ENCODE assay signal across 12 cellular contexts in genomic region chr17:32264140-32264799, GRCh38. TPM values are rescaled to one million over a fixed set of nuclear protein-coding genes. Genes with fewer than 3 reads are reported as not detected.
DNase-seq lines count a peak whose midpoint lies in the region; ATAC-seq, FAIRE-seq and TF ChIP-seq lines count a peak whose summit lies in the region.
"Had no signal": no experiment of that assay in that cellular context is flagged by ENCODE, and none has a peak within 500 bp of the region (broad histone marks: within the 10 kb centered on the region; RNA-seq: fewer than 3 reads in every experiment).

No MANE protein-coding gene starts in this region.

- H2AFZ ChIP-seq in mesenchymal stem cell (ENCODE audit: low read depth, low read length), result no peak overlapping the region

- no peak overlapping the region for H2BK5ac ChIP-seq in mesenchymal stem cell (ENCODE audit: low read depth, low read length, poor library complexity, severe bottlenecking)

- no peak overlapping the region for H3K4me2 ChIP-seq in mesenchymal stem cell (ENCODE audit: low read length, poor library complexity, severe bottlenecking)

- no peak overlapping the region for H3K14ac ChIP-seq in mesenchymal stem cell (ENCODE audit: low read length in 2 of 2)

- TF ChIP-seq CTCF in AG04450 (IDR thresholded peaks at IDR 0.05; ENCODE audit: low read depth, low read length) (peak; percentile 23; the same call in 1 of the 2 replicates), pancreas (IDR thresholded peaks at IDR 0.05) (no peak)

- no peak overlapping the region for H2BK120ac ChIP-seq in mesenchymal stem cell (ENCODE audit: low read depth, low read length)

- no peaks in the 10 kb centered on the region for H3K9me3 Mint-ChIP-seq in activated naive CD8-positive, alpha-beta T cell treated with anti-CD3 and anti-CD28 coated beads, Interleukin-2, amount 10 ng/mL, durations not matched to agents 7 days and 5 days

- H4K8ac ChIP-seq in mesenchymal stem cell (ENCODE audit: low read length), result no peak overlapping the region

- H2AK5ac ChIP-seq in mesenchymal stem cell (ENCODE audit: low read length, severe bottlenecking), result no peak overlapping the region

- WGBS in mesenchymal stem cell, result 27% methylated on average over 6 of the region's 6 CpGs
- 56 to 73% methylated on average over 6 of the region's 6 CpGs for WGBS in pancreas, 2 donors

- no peak for ATAC-seq in activated naive CD8-positive, alpha-beta T cell treated with anti-CD3 and anti-CD28 coated beads, Interleukin-2, amount 10 ng/mL, durations not matched to agents 7 days and 5 days (ENCODE audit: low read depth)
- ATAC-seq in pancreas, result no peak
- no peak for ATAC-seq in GM18517 (IDR thresholded peaks at IDR 0.05; ENCODE audit: unreplicated experiment)
- ATAC-seq in HG03108 (IDR thresholded peaks at IDR 0.05; ENCODE audit: unreplicated experiment), result no peak

- H3K4me1 ChIP-seq in mesenchymal stem cell (ENCODE audit: control insufficient read depth, insufficient read depth, low read depth, low read length) (peaks cover 20% of the 10 kb centered on the region), pancreas (peaks cover 0 to 17% (median 5%) of the 10 kb centered on the region in 3 donors)

- H3K36me3 Mint-ChIP-seq in activated naive CD8-positive, alpha-beta T cell treated with anti-CD3 and anti-CD28 coated beads, Interleukin-2, amount 10 ng/mL, durations not matched to agents 7 days and 5 days, result no peaks in the 10 kb centered on the region

- DNase-seq in AG04450 (ENCODE audit: low read depth, low spot score), result no peak
- peak; percentile 18 for DNase-seq in EL
- DNase-seq in activated naive CD8-positive, alpha-beta T cell treated with anti-CD3 and anti-CD28 coated beads, Interleukin-2, amount 10 ng/mL, durations not matched to agents 7 days and 5 days, result no peak
- peak; percentile 18 for DNase-seq in mesenchymal stem cell
- no peak for DNase-seq in pancreas
- DNase-seq in mesenteric fat pad (ENCODE audit: low spot score), result no peak
- DNase-seq: kidney glomerular epithelial cell; NCI-H1105; stimulated activated CD4-positive, alpha-beta T cell treated with anti-CD3 and anti-CD28 coated beads, Interleukin-12 subunit alpha, Interleukin-12 subunit beta, amount 100 ng/mL, for 4 hours; testis had no signal

- H3K4me3 Mint-ChIP-seq in activated naive CD8-positive, alpha-beta T cell treated with anti-CD3 and anti-CD28 coated beads, Interleukin-2, amount 10 ng/mL, durations not matched to agents 7 days and 5 days, result peak overlapping the region; percentile 10

- FAIRE-seq in pancreas (lab: Jason Lieb, UNC), result no peak

- no peaks in the 10 kb centered on the region for H3K36me3 ChIP-seq in mesenchymal stem cell (ENCODE audit: control insufficient read depth in 1 of 2, insufficient read depth in 2 of 2, low read depth in 1 of 2, low read length in 2 of 2)
- no peaks in the 10 kb centered on the region for H3K36me3 ChIP-seq in pancreas

- POLR2A ChIA-PET in AG04450 (lab: Yijun Ruan, JAX), result no interaction called here
- POLR2A ChIA-PET in activated naive CD8-positive, alpha-beta T cell treated with anti-CD3 and anti-CD28 coated beads, Interleukin-2, amount 10 ng/mL, durations not matched to agents 7 days and 5 days (lab: Charles Lee), result no interaction called here

- H3K4ac ChIP-seq in mesenchymal stem cell (ENCODE audit: low read depth in 1 of 2, low read length in 2 of 2), result no peak overlapping the region

- H3K9ac ChIP-seq in mesenchymal stem cell (ENCODE audit: low read length), result no peak overlapping the region

- no peak overlapping the region for H2BK12ac ChIP-seq in mesenchymal stem cell (ENCODE audit: low read length in 2 of 2)

- H3K23ac ChIP-seq in mesenchymal stem cell (ENCODE audit: low read length in 2 of 2), result no peak overlapping the region

- H3K18ac ChIP-seq in mesenchymal stem cell (ENCODE audit: low read depth in 1 of 2, low read length in 2 of 2), result no peak overlapping the region

- CTCF ChIA-PET in AG04450 (lab: Charles Lee), result interaction anchor here (0.6 kb wide), 1 partner anchor 55 kb away, joined by 4 read pairs; no protein-coding TSS in a partner anchor

- H3K27me3 Mint-ChIP-seq in activated naive CD8-positive, alpha-beta T cell treated with anti-CD3 and anti-CD28 coated beads, Interleukin-2, amount 10 ng/mL, durations not matched to agents 7 days and 5 days, result peaks cover 70% of the 10 kb centered on the region

- no peak overlapping the region for H3K27ac Mint-ChIP-seq in activated naive CD8-positive, alpha-beta T cell treated with anti-CD3 and anti-CD28 coated beads, Interleukin-2, amount 10 ng/mL, durations not matched to agents 7 days and 5 days

- intact Hi-C loops in pancreas (cut with DNase I), result no loop called here

- no peak overlapping the region for H2BK15ac ChIP-seq in mesenchymal stem cell (ENCODE audit: low read depth, poor library complexity, severe bottlenecking)

- H3K9me3 ChIP-seq in AG04450 (ENCODE audit: control insufficient read depth, insufficient read depth, low read length) (no peaks in the 10 kb centered on the region; the same call in 1 of the 2 replicates), mesenchymal stem cell (ENCODE audit: control insufficient read depth, low read length) (no peaks in the 10 kb centered on the region), pancreas (no peaks in the 10 kb centered on the region)
- H3K9me3 ChIP-seq: testis had no signal

- no peak overlapping the region for H4K91ac ChIP-seq in mesenchymal stem cell (ENCODE audit: low read length)

- H3K4me1 Mint-ChIP-seq in activated naive CD8-positive, alpha-beta T cell treated with anti-CD3 and anti-CD28 coated beads, Interleukin-2, amount 10 ng/mL, durations not matched to agents 7 days and 5 days, result peaks cover 9% of the 10 kb centered on the region

- H3K27ac ChIP-seq in AG04450 (ENCODE audit: low read depth, low read length), result no peak overlapping the region
- no peak overlapping the region for H3K27ac ChIP-seq in mesenchymal stem cell (ENCODE audit: low read length, poor library complexity, severe bottlenecking)
- H3K27ac ChIP-seq in pancreas, result no peak overlapping the region
- H3K27ac ChIP-seq: testis had no signal

- H3K4me3 ChIP-seq in AG04450 (ENCODE audit: low read depth, low read length) (no peak overlapping the region), mesenchymal stem cell (ENCODE audit: insufficient read depth in 1 of 2, low read depth in 1 of 2, low read length in 2 of 2) (no peak overlapping the region), pancreas (no peak overlapping the region)
- H3K4me3 ChIP-seq: testis had no signal

- H3K79me1 ChIP-seq in mesenchymal stem cell (replicated peaks; ENCODE audit: low read length, poor library complexity, severe bottlenecking), result no peaks in the 10 kb centered on the region

- H3K27me3 ChIP-seq in AG04450 (ENCODE audit: control insufficient read depth, insufficient read depth, low read length) (peaks cover 69% of the 10 kb centered on the region), mesenchymal stem cell (ENCODE audit: control insufficient read depth in 1 of 2, insufficient read depth in 1 of 2, low read length in 2 of 2) (peaks cover 74 to 75% of the 10 kb centered on the region in 2 experiments), pancreas (no peaks in the 10 kb centered on the region)
- H3K27me3 ChIP-seq: testis had no signal

RNA-seq across cellular contexts. Expression of gene RHBDL3, which starts 1.4 kb away (rescaled TPM):
- polyA plus RNA-seq in AG04450 (2011; rRNA removed) (0.06 TPM in 1 of 2 replicates, not detected in the other), pancreas (1 to 10 TPM in 1 of 2 donors, under 1 TPM in 1; 0.34 to 1.8 TPM)
- 0.09 and 0.18 TPM in 2 replicates for polyA minus RNA-seq in AG04450 (2011; rRNA and poly(A)+ RNA removed)
- total RNA-seq in activated naive CD8-positive, alpha-beta T cell treated with anti-CD3 and anti-CD28 coated beads, Interleukin-2, amount 10 ng/mL, durations not matched to agents 7 days and 5 days, result under 1 TPM; 0.72 to 0.88 TPM
- 0.01 TPM for polyA plus RNA-seq in mesenchymal stem cell (2013, experiment 1 of 2)
- polyA plus RNA-seq in mesenchymal stem cell (2013, experiment 2 of 2), result 0.01 TPM
- total RNA-seq in pancreas (under 1 TPM; 0.12 to 0.75 (median 0.47) TPM), mesenteric fat pad (0.87 TPM)

Comparison
In these comparisons a context has a peak if more than half of its experiments do, and no peak if none do; other contexts are left out.
1. DNase-seq: peak in EL (single experiment) and mesenchymal stem cell (single experiment); none in AG04450 (single experiment), activated naive CD8-positive, alpha-beta T cell treated with anti-CD3 and anti-CD28 coated beads, Interleukin-2, amount 10 ng/mL, durations not matched to agents 7 days and 5 days (single experiment), pancreas (0 of 6) and mesenteric fat pad (single experiment).